ENCODE assay signal across 23 cellular contexts in the genomic region with DNA sequence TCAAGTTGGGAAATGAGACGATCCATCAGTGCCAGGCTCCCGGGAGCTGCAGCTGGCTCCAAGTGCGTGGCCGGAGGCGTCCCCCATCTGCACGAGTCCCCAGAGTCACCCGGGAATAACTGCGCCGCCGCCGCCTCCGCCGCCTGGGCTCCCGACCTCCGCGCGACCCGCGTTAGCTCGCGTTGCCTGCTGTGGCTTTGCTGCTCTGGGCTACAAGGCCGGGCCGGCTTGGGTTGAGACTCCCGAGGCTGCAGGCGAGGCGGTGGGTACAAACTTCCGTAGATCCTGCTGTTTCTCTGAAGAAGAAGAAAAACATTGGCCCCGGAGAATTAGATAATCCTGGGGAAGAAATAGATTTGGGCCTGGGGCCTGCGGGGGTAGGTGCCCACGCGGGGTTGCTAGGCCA. TPM values are rescaled to one million over a fixed set of nuclear protein-coding genes. Genes with fewer than 3 reads are reported as not detected.
DNase-seq lines count a peak whose midpoint lies in the region; ATAC-seq and TF ChIP-seq lines count a peak whose summit lies in the region.
"Had no signal": no experiment of that assay in that cellular context is flagged by ENCODE, and none has a peak within 500 bp of the region (broad histone marks: within the 10 kb centered on the region; RNA-seq: fewer than 3 reads in every experiment).

No MANE protein-coding gene starts in this region.

- CTCF ChIA-PET in MCF 10A (lab: Yijun Ruan, JAX) = no interaction called here

- H3K4me1 ChIP-seq in breast epithelium = no peaks in the 10 kb centered on the region
- H3K4me1 ChIP-seq: A549, right lobe of liver had no signal

- no peak for ATAC-seq in stimulated activated naive B cell treated with anti-CD40 and anti-IgM and Interleukin-4, amounts not matched to agents 10 μg/mL and 1 μg/mL and 100 μg/mL, for 72 hours (replicated peaks)
- no peak for ATAC-seq in GM19351 (IDR thresholded peaks at IDR 0.05; ENCODE audit: unreplicated experiment)
- ATAC-seq: A549; effector memory CD8-positive, alpha-beta T cell; left lobe of liver; naive thymus-derived CD4-positive, alpha-beta T cell had no signal

- no TSS peak for BruUV-seq in MCF 10A (replicated peaks; lab: Mats Ljungman, UMichigan)

- no peaks in the 10 kb centered on the region for H3K27me3 Mint-ChIP-seq in MCF 10A (ENCODE audit: insufficient read depth, unreplicated experiment)
- H3K27me3 Mint-ChIP-seq in stimulated activated naive B cell treated with anti-CD40 and anti-IgM and Interleukin-4, amounts not matched to agents 10 μg/mL and 1 μg/mL and 100 μg/mL, for 72 hours = peaks cover 43 to 68% of the 10 kb centered on the region in 2 donors

- no peak overlapping the region for H3K27ac Mint-ChIP-seq in MCF 10A (ENCODE audit: low read depth, unreplicated experiment)
- no peak overlapping the region for H3K27ac Mint-ChIP-seq in stimulated activated naive B cell treated with anti-CD40 and anti-IgM and Interleukin-4, amounts not matched to agents 10 μg/mL and 1 μg/mL and 100 μg/mL, for 72 hours
- H3K27ac Mint-ChIP-seq: brain; effector memory CD8-positive, alpha-beta T cell; naive thymus-derived CD4-positive, alpha-beta T cell had no signal

- POLR2A ChIA-PET in MCF 10A (lab: Yijun Ruan, JAX) = no interaction called here

- peaks cover 4% of the 10 kb centered on the region for H3K36me3 Mint-ChIP-seq in MCF 10A (ENCODE audit: insufficient read depth, unreplicated experiment)
- peaks cover 0 to 3% of the 10 kb centered on the region in 2 donors for H3K36me3 Mint-ChIP-seq in stimulated activated naive B cell treated with anti-CD40 and anti-IgM and Interleukin-4, amounts not matched to agents 10 μg/mL and 1 μg/mL and 100 μg/mL, for 72 hours
- H3K36me3 Mint-ChIP-seq: brain; naive thymus-derived CD4-positive, alpha-beta T cell had no signal

- intact Hi-C loops in breast epithelium (cut with DNase I; ENCODE audit: low total_unique reads) = no loop called here
- intact Hi-C loops in MCF 10A (cut with micrococcal nuclease) = no loop called here

- H3K4me3 Mint-ChIP-seq in MCF 10A (ENCODE audit: unreplicated experiment) = no peak overlapping the region
- peak overlapping the region; percentile 51 to 63 for H3K4me3 Mint-ChIP-seq in stimulated activated naive B cell treated with anti-CD40 and anti-IgM and Interleukin-4, amounts not matched to agents 10 μg/mL and 1 μg/mL and 100 μg/mL, for 72 hours
- H3K4me3 Mint-ChIP-seq: effector memory CD8-positive, alpha-beta T cell; naive thymus-derived CD4-positive, alpha-beta T cell had no signal

- peaks cover 0 to 41% of the 10 kb centered on the region in 2 donors for H3K27me3 ChIP-seq in breast epithelium
- H3K27me3 ChIP-seq: vagina had no signal

- H3K36me3 ChIP-seq in breast epithelium = no peaks in the 10 kb centered on the region
- H3K36me3 ChIP-seq: right lobe of liver, vagina had no signal

- TF ChIP-seq POLR2A in breast epithelium (IDR thresholded peaks at IDR 0.05) = no peak

- H3K4me1 Mint-ChIP-seq in MCF 10A (ENCODE audit: insufficient read depth, unreplicated experiment) = no peaks in the 10 kb centered on the region
- H3K4me1 Mint-ChIP-seq in stimulated activated naive B cell treated with anti-CD40 and anti-IgM and Interleukin-4, amounts not matched to agents 10 μg/mL and 1 μg/mL and 100 μg/mL, for 72 hours = peaks cover 25 to 51% of the 10 kb centered on the region in 2 donors

- DNase-seq in breast epithelium (ENCODE audit: low spot score in 2 of 2) (no peak), MCF 10A (ENCODE audit: unreplicated experiment) (no peak), caudate nucleus (lab: John Stamatoyannopoulos, UW) (peak in 7 of 61 donors; percentile 13 to 37 (median 22)), iPS-NIHi7 (ENCODE audit: extremely low spot score) (peak; percentile 44), NCI-H1417 treated with DMSO at 0.1 percent for 48 hours (lab: John Stamatoyannopoulos, UW) (no peak)
- no peak for DNase-seq in stimulated activated naive B cell treated with anti-CD40 and anti-IgM and Interleukin-4, amounts not matched to agents 10 μg/mL and 1 μg/mL and 100 μg/mL, for 72 hours
- no peak for DNase-seq in activated naive CD4-positive, alpha-beta T cell (lab: John Stamatoyannopoulos, UW)
- DNase-seq: activated CD8-positive, alpha-beta memory T cell treated with anti-CD3 and anti-CD28 coated beads for 24 hours; Calu3; effector memory CD8-positive, alpha-beta T cell; foreskin melanocyte; HCEC 1CT; naive thymus-derived CD4-positive, alpha-beta T cell; OCI-M1; right lobe of liver; stimulated activated naive CD4-positive, alpha-beta T cell treated with Interleukin-2 at 50 U/mL for 16 hours had no signal

- H3K9me3 Mint-ChIP-seq in MCF 10A (ENCODE audit: unreplicated experiment) = no peaks in the 10 kb centered on the region
- no peaks in the 10 kb centered on the region for H3K9me3 Mint-ChIP-seq in stimulated activated naive B cell treated with anti-CD40 and anti-IgM and Interleukin-4, amounts not matched to agents 10 μg/mL and 1 μg/mL and 100 μg/mL, for 72 hours

- H3K27ac ChIP-seq in breast epithelium = no peak overlapping the region
- peak overlapping the region; percentile 44 for H3K27ac ChIP-seq in caudate nucleus (ENCODE audit: low read depth, low read length)
- H3K27ac ChIP-seq: A549, KMS-11, right lobe of liver, vagina had no signal

- peak overlapping the region in 2 of 3 donors; percentile 21 to 26 for H3K4me3 ChIP-seq in breast epithelium
- H3K4me3 ChIP-seq: A549, right lobe of liver, vagina had no signal

- no peak for TF ChIP-seq CTCF in breast epithelium (IDR thresholded peaks at IDR 0.05)
- TF ChIP-seq CTCF in MCF 10A (IDR thresholded peaks at IDR 0.05; ENCODE audit: unreplicated experiment) = no peak

- no peaks in the 10 kb centered on the region for H3K9me3 ChIP-seq in breast epithelium
- H3K9me3 ChIP-seq: A549, right lobe of liver, vagina had no signal

RNA-seq across cellular contexts. Expression of a gene that starts 7.4 kb away (rescaled TPM):
- under 1 TPM in 2 of 3 donors, not detected in 1; 0.33 to 0.88 TPM for total RNA-seq in breast epithelium
- total RNA-seq in MCF 10A (2022) = not detected in 2 replicates
- total RNA-seq: Calu3, left lobe of liver, NCI-H460 had no signal
